Comparison of ENCODE assay signal across 22 cellular contexts in the genomic region with DNA sequence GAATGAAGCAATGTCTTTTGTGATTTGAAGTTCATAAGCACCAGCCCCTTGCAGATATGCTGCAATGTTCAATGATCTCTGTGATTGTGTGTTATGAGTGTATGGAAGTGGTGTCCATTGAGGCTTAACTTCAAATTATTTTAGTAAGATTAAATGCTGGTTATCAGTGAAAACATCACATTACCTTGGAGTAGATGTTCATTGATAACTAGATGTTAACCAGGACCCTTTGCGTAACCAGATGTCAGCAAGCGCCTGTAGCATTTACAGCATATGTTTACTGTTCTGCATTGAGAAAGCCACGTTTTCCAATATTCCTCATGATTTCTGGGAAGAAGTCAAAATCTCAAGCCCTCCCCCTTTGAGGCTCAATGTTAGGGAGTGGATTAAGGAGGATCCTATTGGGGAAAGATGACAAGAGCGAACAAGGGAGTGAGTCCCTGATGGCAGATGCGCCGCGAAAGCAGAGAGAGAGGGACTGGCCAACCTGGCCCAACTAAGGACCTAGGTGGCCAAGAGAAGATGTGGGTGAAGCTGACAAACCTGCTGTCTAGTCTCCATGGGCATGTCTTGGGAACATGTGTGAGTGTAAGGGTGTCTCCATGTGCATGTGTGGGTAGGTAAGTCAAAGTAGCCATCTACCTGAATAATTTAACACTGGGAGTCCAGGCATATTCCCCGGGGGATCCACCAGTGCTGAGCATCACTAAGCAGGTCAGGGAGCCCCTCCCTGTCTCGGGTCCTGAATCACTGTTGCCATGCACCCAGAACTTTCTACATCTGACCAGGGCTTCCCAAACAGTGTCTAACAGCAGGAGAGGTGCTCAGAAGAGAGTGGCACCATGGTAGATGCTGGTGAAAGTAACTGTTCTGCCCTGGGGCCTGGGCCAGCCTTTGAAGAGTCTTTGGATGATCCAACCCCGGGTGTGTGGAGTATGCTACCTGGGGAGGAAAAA.
"Had no signal": no experiment of that assay in that cellular context is flagged by ENCODE, and none has a peak within 500 bp of the region (broad histone marks: within the 10 kb centered on the region; RNA-seq: fewer than 3 reads in every experiment).

No MANE protein-coding gene starts in this region.

- H3K4me3 ChIP-seq: K562, SJSA1, SK-N-MC had no signal

- H3K27ac ChIP-seq: HL-60, KMS-11, SJSA1, SK-N-MC had no signal

- H3K27me3 ChIP-seq: SJSA1 had no signal

- H3K27ac Mint-ChIP-seq: IgD-negative memory B cell had no signal

- ATAC-seq: K562 had no signal

- H3K36me3 ChIP-seq: SJSA1 had no signal

- H3K4me1 Mint-ChIP-seq: IgD-negative memory B cell had no signal

- H3K4me3 Mint-ChIP-seq: IgD-negative memory B cell had no signal

- DNase-seq: Kasumi-1, MM.1S, NCI-H1048, NCI-H1105, NCI-H1436 treated with DMSO at 0.1 percent for 48 hours, NCI-H1694, NCI-H187 treated with DMSO at 0.1 percent for 48 hours, NCI-H2029 treated with DMSO at 0.1 percent for 48 hours, NCI-H226, NCI-H446, NCI-H510A, NCI-H524 treated with DMSO at 0.1 percent for 48 hours, NCI-H774, Right ventricle myocardium superior, RPMI8226, SIG-M5 had no signal
